In genomic region chr2:100012575-100012974, GRCh38 we compare ENCODE assay signal across 1 cellular context.
TF ChIP-seq lines count a peak whose summit lies in the region.

No MANE protein-coding gene starts in this region.

TF ChIP-seq in IMR-90, 13 proteins besides CTCF, POLR2A, EP300 and RAD21 (continued from another document):
- no peak for TF ChIP-seq USF2 (IDR thresholded peaks at IDR 0.05; ENCODE audit: low read depth, low read length)
- TF ChIP-seq CHD1 (IDR thresholded peaks at IDR 0.05; ENCODE audit: low read depth, low read length) = no peak
- TF ChIP-seq ELK1 (IDR thresholded peaks at IDR 0.05; ENCODE audit: borderline replicate concordance, low read depth, low read length) = no peak
- no peak for TF ChIP-seq MAFK (IDR thresholded peaks at IDR 0.05; ENCODE audit: low read depth, low read length)
- no peak for TF ChIP-seq MAZ (IDR thresholded peaks at IDR 0.05; ENCODE audit: borderline replicate concordance, low read depth, low read length)
- no peak for TF ChIP-seq RFX5 (IDR thresholded peaks at IDR 0.05; ENCODE audit: low read depth, low read length)
- TF ChIP-seq BHLHE40 (IDR thresholded peaks at IDR 0.05; ENCODE audit: low read depth, low read length) = no peak
- TF ChIP-seq RCOR1 (IDR thresholded peaks at IDR 0.05; ENCODE audit: insufficient replicate concordance, low read length) = no peak
- TF ChIP-seq CEBPB (IDR thresholded peaks at IDR 0.05; ENCODE audit: low read depth, low read length) = no peak
- TF ChIP-seq SMC3 (IDR thresholded peaks at IDR 0.05; ENCODE audit: low read depth, low read length) = no peak
- TF ChIP-seq FOS (IDR thresholded peaks at IDR 0.05; ENCODE audit: low read depth, low read length) = no peak
- TF ChIP-seq NFE2L2 (IDR thresholded peaks at IDR 0.05; ENCODE audit: low read depth, low read length) = no peak
TF ChIP-seq in IMR-90: peak in this region for 0.
